In genomic region chr14:33508663-33509062, GRCh38 we compare ENCODE assay signal across 28 cellular contexts.
"Had no signal": no experiment of that assay in that cellular context is flagged by ENCODE, and none has a peak within 500 bp of the region (broad histone marks: within the 10 kb centered on the region; RNA-seq: fewer than 3 reads in every experiment).

No MANE protein-coding gene starts in this region.

- DNase-seq: activated CD4-positive, alpha-beta memory T cell treated with anti-CD3 and anti-CD28 coated beads, Interleukin-2, amount 10 ng/mL, durations not matched to agents 7 days and 5 days; activated CD4-positive, alpha-beta T cell treated with anti-CD3 and anti-CD28 coated beads for 1 hour; activated CD4-positive, alpha-beta T cell treated with anti-CD3 and anti-CD28 coated beads, Interleukin-2, amount 10 ng/mL, durations not matched to agents 7 days and 5 days; activated CD8-positive, alpha-beta memory T cell treated with anti-CD3 and anti-CD28 coated beads, Interleukin-2, amount 50 U/mL, for 48 hours; activated gamma-delta T cell; activated naive CD4-positive, alpha-beta T cell treated with anti-CD3 and anti-CD28 coated beads, Interleukin-2, amount 50 U/mL, for 16 hours; activated T-cell treated with anti-CD3 and anti-CD28 coated beads, Interleukin-2, amount 50 U/mL, for 24 hours; amniotic stem cell; dorsolateral prefrontal cortex; effector memory CD4-positive, alpha-beta T cell; hypothalamus; immature natural killer cell; kidney; midbrain; natural killer cell; ovary; right lobe of liver; spleen; stimulated activated CD4-positive, alpha-beta T cell treated with anti-CD3 and anti-CD28 coated beads, Interleukin-2, amount 100 ng/mL, for 48 hours; stimulated activated naive CD4-positive, alpha-beta T cell treated with Interleukin-2 at 50 U/mL for 16 hours; T-helper 2 cell; testis; transverse colon had no signal

- H3K27ac ChIP-seq: coronary artery, gastroesophageal sphincter, neutrophil, ovary, right lobe of liver, spleen, testis, transverse colon had no signal

- H3K4me1 ChIP-seq: right lobe of liver, spleen, testis had no signal

- H3K27ac Mint-ChIP-seq: activated CD4-positive, alpha-beta memory T cell treated with anti-CD3 and anti-CD28 coated beads, Interleukin-2, amount 10 ng/mL, durations not matched to agents 7 days and 5 days; activated CD4-positive, alpha-beta T cell treated with anti-CD3 and anti-CD28 coated beads, Interleukin-2, amount 10 ng/mL, durations not matched to agents 7 days and 5 days; activated T-cell treated with anti-CD3 and anti-CD28 coated beads, Interleukin-2, amount 50 U/mL, for 24 hours; immature natural killer cell; memory B cell; natural killer cell; progenitor cell of endocrine pancreas had no signal

- H3K4me3 Mint-ChIP-seq: activated CD4-positive, alpha-beta memory T cell treated with anti-CD3 and anti-CD28 coated beads, Interleukin-2, amount 10 ng/mL, durations not matched to agents 7 days and 5 days; activated CD4-positive, alpha-beta T cell treated with anti-CD3 and anti-CD28 coated beads, Interleukin-2, amount 10 ng/mL, durations not matched to agents 7 days and 5 days; activated T-cell treated with anti-CD3 and anti-CD28 coated beads, Interleukin-2, amount 50 U/mL, for 24 hours; immature natural killer cell; memory B cell; natural killer cell had no signal

- H3K27me3 Mint-ChIP-seq: activated CD4-positive, alpha-beta memory T cell treated with anti-CD3 and anti-CD28 coated beads, Interleukin-2, amount 10 ng/mL, durations not matched to agents 7 days and 5 days; memory B cell; progenitor cell of endocrine pancreas had no signal

- H3K4me1 Mint-ChIP-seq: activated CD4-positive, alpha-beta memory T cell treated with anti-CD3 and anti-CD28 coated beads, Interleukin-2, amount 10 ng/mL, durations not matched to agents 7 days and 5 days; activated CD4-positive, alpha-beta T cell treated with anti-CD3 and anti-CD28 coated beads, Interleukin-2, amount 10 ng/mL, durations not matched to agents 7 days and 5 days; immature natural killer cell; memory B cell; natural killer cell had no signal

- H3K9me3 Mint-ChIP-seq: activated CD4-positive, alpha-beta T cell treated with anti-CD3 and anti-CD28 coated beads, Interleukin-2, amount 10 ng/mL, durations not matched to agents 7 days and 5 days; activated T-cell treated with anti-CD3 and anti-CD28 coated beads, Interleukin-2, amount 50 U/mL, for 24 hours had no signal

- H3K27me3 ChIP-seq: dorsolateral prefrontal cortex, gastroesophageal sphincter, ovary, right lobe of liver, spleen, testis, transverse colon had no signal

- H3K9me3 ChIP-seq: gastroesophageal sphincter, neutrophil, ovary, right lobe of liver, spleen, testis, transverse colon had no signal

- H3K36me3 Mint-ChIP-seq: immature natural killer cell, memory B cell, natural killer cell had no signal

- ATAC-seq: gastroesophageal sphincter, natural killer cell, right lobe of liver had no signal

- H3K4me3 ChIP-seq: coronary artery, dorsolateral prefrontal cortex, gastroesophageal sphincter, ovary, right lobe of liver, spleen, testis, transverse colon had no signal

- H3K36me3 ChIP-seq: gastroesophageal sphincter, neutrophil, ovary, right lobe of liver, spleen, transverse colon had no signal
